In the genomic region with DNA sequence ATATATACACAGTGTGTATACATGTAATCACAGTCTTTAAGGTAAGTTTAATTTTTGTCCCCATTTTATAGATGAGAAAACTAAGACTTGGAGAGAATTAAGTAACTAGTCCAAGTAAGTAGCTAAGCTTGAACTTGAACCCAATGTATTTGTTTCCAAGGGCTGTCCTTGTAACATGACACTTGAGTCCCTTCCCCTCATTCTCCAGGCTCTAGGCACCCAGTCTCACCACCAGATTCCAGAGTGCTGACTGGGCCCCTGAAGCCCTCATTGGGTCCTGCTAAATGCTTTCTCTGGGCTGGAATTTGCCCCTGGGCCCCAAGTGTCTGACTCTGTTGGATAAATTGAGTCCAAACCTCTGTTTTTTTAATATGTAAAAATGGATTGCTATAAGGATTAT, we compare ENCODE assay signal across 10 cellular contexts. TPM values are rescaled to one million over a fixed set of nuclear protein-coding genes. Genes with fewer than 3 reads are reported as not detected.
DNase-seq lines count a peak whose midpoint lies in the region; ATAC-seq and TF ChIP-seq lines count a peak whose summit lies in the region.
"Had no signal": no experiment of that assay in that cellular context is flagged by ENCODE, and none has a peak within 500 bp of the region (broad histone marks: within the 10 kb centered on the region; RNA-seq: fewer than 3 reads in every experiment).

No MANE protein-coding gene starts in this region.

- H3K36me3 ChIP-seq in SJCRH30 = no peaks in the 10 kb centered on the region
- H3K36me3 ChIP-seq in gastrocnemius medialis = no peaks in the 10 kb centered on the region
- no peaks in the 10 kb centered on the region for H3K36me3 ChIP-seq in thyroid gland

- DNase-seq in H4 (ENCODE audit: low spot score) (peak; percentile 77), SJCRH30 (peak; percentile 68 to 74), fibroblast of peridontal ligament (ENCODE audit: extremely low read depth) (peak; percentile 55), gastrocnemius medialis (no peak), thyroid gland (no peak), NCI-H146 treated with DMSO at 0.1 percent for 48 hours (lab: John Stamatoyannopoulos, UW; ENCODE audit: unreplicated experiment) (no peak), NCI-H446 treated with DMSO at 0.1 percent for 48 hours (lab: John Stamatoyannopoulos, UW) (no peak)
- DNase-seq: naive B cell; stimulated activated CD4-positive, alpha-beta T cell treated with anti-CD3 and anti-CD28 coated beads, Interleukin-2, amount 100 ng/mL, for 24 hours had no signal

- peaks cover 32% of the 10 kb centered on the region for H3K4me1 ChIP-seq in SJCRH30
- peaks cover 32 to 55% of the 10 kb centered on the region in 2 donors for H3K4me1 ChIP-seq in gastrocnemius medialis
- peaks cover 0 to 12% of the 10 kb centered on the region in 2 donors for H3K4me1 ChIP-seq in thyroid gland

- H3K4me3 ChIP-seq in SJCRH30 (no peak overlapping the region), gastrocnemius medialis (no peak overlapping the region), thyroid gland (replicated peaks in 1 of 3) (no peak overlapping the region)

- TF ChIP-seq CTCF in gastrocnemius medialis (IDR thresholded peaks at IDR 0.05 in 4 of 5, conservative IDR thresholded peaks at IDR 0.05 in 1 of 5) (no peak), thyroid gland (IDR thresholded peaks at IDR 0.05) (no peak)

- H3K9me3 ChIP-seq in SJCRH30 (replicated peaks) (peaks cover 4% of the 10 kb centered on the region; the same call in 1 of the 2 replicates), gastrocnemius medialis (no peaks in the 10 kb centered on the region), thyroid gland (no peaks in the 10 kb centered on the region)

- TF ChIP-seq POLR2A in gastrocnemius medialis (IDR thresholded peaks at IDR 0.05) (no peak), thyroid gland (IDR thresholded peaks at IDR 0.05) (no peak)

- ATAC-seq in gastrocnemius medialis (no peak), HG02642 (IDR thresholded peaks at IDR 0.05; ENCODE audit: poor library complexity, unreplicated experiment) (no peak)

- in situ Hi-C loops in gastrocnemius medialis (cut with MboI; ENCODE audit: low sequenced_read_pairs in 4 of 4) = no loop called here

- intact Hi-C loops in gastrocnemius medialis (cut with DNase I; ENCODE audit: low total_unique reads) = no loop called here
- intact Hi-C loops in thyroid gland (cut with DNase I) = no loop called here

- H3K27ac ChIP-seq in SJCRH30 (peak overlapping the region; percentile 67), gastrocnemius medialis (peak overlapping the region; percentile 73 to 77 (median 75)), thyroid gland (no peak overlapping the region)

- H3K27me3 ChIP-seq in SJCRH30 = no peaks in the 10 kb centered on the region
- no peaks in the 10 kb centered on the region for H3K27me3 ChIP-seq in gastrocnemius medialis
- no peaks in the 10 kb centered on the region for H3K27me3 ChIP-seq in thyroid gland

RNA-seq across cellular contexts. Expression of gene ADM, which starts 45.5 kb away (rescaled TPM):
- total RNA-seq in H4 (2014; rRNA removed; shearing (Covaris generic)) = 86.8 and 91.3 TPM in 2 replicates
- 2.2 and 2.3 TPM in 2 replicates for total RNA-seq in SJCRH30 (2014; rRNA removed; shearing (Covaris generic))
- total RNA-seq in gastrocnemius medialis = 100 to 1,000 TPM in 1 of 4 donors, 10 to 100 TPM in 3; 40.4 to 194 (median 57.7) TPM
- total RNA-seq in thyroid gland = 10 to 100 TPM in 3 of 4 donors, 1 to 10 TPM in 1; 8.0 to 69.1 (median 20.5) TPM

RNA-seq across cellular contexts. Expression of gene SBF2, which starts 56.3 kb away (rescaled TPM):
- 15.2 and 27.0 TPM in 2 replicates for total RNA-seq in H4 (2014; rRNA removed; shearing (Covaris generic))
- total RNA-seq in SJCRH30 (2014; rRNA removed; shearing (Covaris generic)) = 31.8 and 34.7 TPM in 2 replicates
- total RNA-seq in gastrocnemius medialis (10 to 100 TPM; 19.3 to 28.1 (median 25.8) TPM), thyroid gland (10 to 100 TPM; 67.5 to 92.9 (median 71.6) TPM)

Comparison
In these comparisons a context has a peak if more than half of its experiments do, and no peak if none do; other contexts are left out.
1. DNase-seq: peak in H4 (single experiment), SJCRH30 (2 of 2) and fibroblast of peridontal ligament (single experiment); none in gastrocnemius medialis (0 of 2), thyroid gland (0 of 2), NCI-H146 treated with DMSO at 0.1 percent for 48 hours (single experiment) and NCI-H446 treated with DMSO at 0.1 percent for 48 hours (single experiment).
2. H3K27ac ChIP-seq: peak in SJCRH30 (single experiment) and gastrocnemius medialis (4 of 4); none in thyroid gland (0 of 3).